8 cellular contexts compared by ENCODE assay signal in genomic region chr5:181246276-181247050, GRCh38. TPM values are rescaled to one million over a fixed set of nuclear protein-coding genes. Genes with fewer than 3 reads are reported as not detected.
DNase-seq lines count a peak whose midpoint lies in the region; ATAC-seq and TF ChIP-seq lines count a peak whose summit lies in the region.

No MANE protein-coding gene starts in this region.

- peak overlapping the region; percentile 90 to 96 (median 94) for H3K27ac ChIP-seq in body of pancreas
- H3K27ac ChIP-seq in spleen, result peak overlapping the region; percentile 87 to 98 (median 94)

- TF ChIP-seq POLR2A in GM10847 (IDR thresholded peaks at IDR 0.05; ENCODE audit: extremely low read depth, insufficient read length) (peak; percentile 52), body of pancreas (IDR thresholded peaks at IDR 0.05) (peak; percentile 49 to 86 (median 78)), spleen (IDR thresholded peaks at IDR 0.05) (peak in 1 of 3 donors; percentile 35)

- H3K4me3 ChIP-seq in body of pancreas, result peak overlapping the region; percentile 60 to 63
- peak overlapping the region; percentile 66 to 96 (median 78) for H3K4me3 ChIP-seq in spleen

- DNase-seq in SK-N-DZ (ENCODE audit: low spot score), result peak; percentile 77
- DNase-seq in body of pancreas, result peak; percentile 90 to 92 (median 91)
- DNase-seq in iPS-NIHi11 (ENCODE audit: low spot score), result peak; percentile 90
- DNase-seq in spleen, result peak; percentile 95
- DNase-seq in NCI-H1930 (lab: John Stamatoyannopoulos, UW), result no peak
- no peak for DNase-seq in NCI-H748 (lab: John Stamatoyannopoulos, UW; ENCODE audit: unreplicated experiment)

- peak; percentile 39 for ATAC-seq in HG02852 (IDR thresholded peaks at IDR 0.05; ENCODE audit: unreplicated experiment)
- ATAC-seq in body of pancreas, result peak; percentile 82

- 0% methylated on average over 35 to 45 of the region's 56 CpGs for WGBS in body of pancreas, 2 donors
- 0 to 1% (median 0%) methylated on average over 46 to 56 of the region's 56 CpGs for WGBS in spleen, 5 donors

- no peaks in the 10 kb centered on the region for H3K27me3 ChIP-seq in body of pancreas
- H3K27me3 ChIP-seq in spleen (replicated peaks in 1 of 7), result no peaks in the 10 kb centered on the region

- peaks cover 4% of the 10 kb centered on the region in 2 donors for H3K36me3 ChIP-seq in body of pancreas (replicated peaks in 1 of 2; ENCODE audit: insufficient read depth in 1 of 2, low read depth in 2 of 2)
- peaks cover 0 to 39% (median 8%) of the 10 kb centered on the region in 6 donors for H3K36me3 ChIP-seq in spleen

- intact Hi-C loops in body of pancreas (cut with DNase I), result no loop called here
- intact Hi-C loops in spleen (cut with DNase I; ENCODE audit: low total_unique reads), result no loop called here

- H3K9me3 ChIP-seq in body of pancreas (no peaks in the 10 kb centered on the region), spleen (no peaks in the 10 kb centered on the region)

- H3K4me1 ChIP-seq in body of pancreas (peaks cover 72% of the 10 kb centered on the region), spleen (peaks cover 39 to 90% (median 85%) of the 10 kb centered on the region in 6 donors)

- TF ChIP-seq CTCF in body of pancreas (IDR thresholded peaks at IDR 0.05), result peak in 3 of 7 experiments; percentile 6 to 11 (median 7)
- TF ChIP-seq CTCF in spleen (IDR thresholded peaks at IDR 0.05 in 8 of 11, conservative IDR thresholded peaks at IDR 0.05 in 3 of 11), result peak in 3 of 11 experiments; percentile 10 to 45 (median 36)

RNA-seq across cellular contexts. Expression of gene RACK1, which starts 2.8 kb away (rescaled TPM):
- polyA plus RNA-seq in SK-N-DZ (2014; cell fraction: cytosol; rRNA removed), result 4,590 and 4,863 TPM in 2 replicates
- 2,745 and 2,800 TPM in 2 replicates for polyA plus RNA-seq in SK-N-DZ (2014; cell fraction: nucleus; rRNA removed)
- total RNA-seq in body of pancreas, result 1,000 to 10,000 TPM; 1,136 to 1,977 TPM
- total RNA-seq in spleen, result 1,000 to 10,000 TPM; 1,202 to 2,949 (median 1,651) TPM
- 1,000 to 10,000 TPM; 2,379 to 3,598 (median 2,966) TPM for polyA plus RNA-seq in spleen

RNA-seq across cellular contexts. Expression of gene TRIM52, which starts 14.5 kb away (rescaled TPM):
- polyA plus RNA-seq in SK-N-DZ (2014; cell fraction: cytosol; rRNA removed), result 18.3 TPM in 2 replicates
- 31.7 and 40.4 TPM in 2 replicates for polyA plus RNA-seq in SK-N-DZ (2014; cell fraction: nucleus; rRNA removed)
- total RNA-seq in body of pancreas (10 to 100 TPM; 16.9 to 26.0 TPM), spleen (10 to 100 TPM; 18.9 to 44.0 (median 22.5) TPM)
- polyA plus RNA-seq in spleen, result 10 to 100 TPM; 11.6 to 19.7 (median 18.4) TPM

RNA-seq across cellular contexts. Expression of gene TRIM41, which starts 23.4 kb away (rescaled TPM):
- polyA plus RNA-seq in SK-N-DZ (2014; cell fraction: cytosol; rRNA removed), result 12.7 and 19.2 TPM in 2 replicates
- polyA plus RNA-seq in SK-N-DZ (2014; cell fraction: nucleus; rRNA removed), result 56.8 and 82.1 TPM in 2 replicates
- total RNA-seq in body of pancreas (10 to 100 TPM; 12.5 to 15.2 TPM), spleen (10 to 100 TPM; 14.3 to 34.1 (median 26.6) TPM)
- 10 to 100 TPM; 12.5 to 25.0 (median 24.1) TPM for polyA plus RNA-seq in spleen

RNA-seq across cellular contexts. Expression of gene TRIM7, which starts 41.5 kb away (rescaled TPM):
- polyA plus RNA-seq in SK-N-DZ (2014; cell fraction: cytosol; rRNA removed), result 0.17 and 1.8 TPM in 2 replicates
- 2.4 and 4.4 TPM in 2 replicates for polyA plus RNA-seq in SK-N-DZ (2014; cell fraction: nucleus; rRNA removed)
- total RNA-seq in body of pancreas (10 to 100 TPM; 11.5 to 17.9 TPM), spleen (1 to 10 TPM in 6 of 7 donors, under 1 TPM in 1; 0.81 to 3.9 (median 1.9) TPM)
- polyA plus RNA-seq in spleen, result 1 to 10 TPM; 1.0 to 1.3 (median 1.2) TPM

Comparison
In these comparisons a context has a peak if more than half of its experiments do, and no peak if none do; other contexts are left out.
1. DNase-seq: peak in SK-N-DZ (single experiment), body of pancreas (4 of 4), iPS-NIHi11 (single experiment) and spleen (single experiment); none in NCI-H1930 (0 of 2) and NCI-H748 (single experiment).